Comparison of ENCODE assay signal across 8 cellular contexts in the genomic region with DNA sequence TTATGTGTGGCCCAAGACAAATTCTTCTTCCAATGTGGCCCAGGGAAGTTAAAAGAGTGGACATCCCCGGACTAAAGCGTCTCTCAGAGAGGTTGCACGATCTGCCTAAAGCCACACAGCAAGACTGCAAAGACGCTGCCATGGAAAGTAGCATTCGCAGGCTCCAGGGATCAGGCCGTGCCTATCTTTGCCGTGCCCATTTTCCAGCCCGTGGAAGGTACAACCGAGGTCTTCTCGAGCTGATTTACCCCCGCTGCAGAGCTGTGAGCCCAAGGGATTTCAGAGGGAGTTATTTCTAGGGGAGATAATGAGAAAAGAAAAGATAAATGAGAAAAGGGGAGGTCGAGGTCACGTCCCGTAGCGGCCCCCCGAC.
A peak's percentile ranks its signal among the peaks of the same experiment; 100 is the strongest.
DNase-seq lines count a peak whose midpoint lies in the region; ATAC-seq and TF ChIP-seq lines count a peak whose summit lies in the region.

No MANE protein-coding gene starts in this region.

- peak overlapping the region; percentile 67 for H3K4me2 ChIP-seq in SU-DHL-6 (ENCODE audit: low read depth, low read length, poor library complexity, severe bottlenecking)

- H3F3A ChIP-seq in SU-DHL-6 (ENCODE audit: insufficient read depth), result peaks cover 9% of the 10 kb centered on the region; the same call in 1 of the 2 replicates

- peak overlapping the region; percentile 90 for H2AFZ ChIP-seq in SU-DHL-6 (ENCODE audit: low read depth, low read length, severe bottlenecking)

- no peaks in the 10 kb centered on the region for H3K9me2 ChIP-seq in SU-DHL-6 (replicated peaks; ENCODE audit: insufficient read depth, low read length)

- no peaks in the 10 kb centered on the region for H3K27me3 ChIP-seq in SU-DHL-6 (ENCODE audit: low read length)

- H4K20me1 ChIP-seq in SU-DHL-6 (ENCODE audit: low read depth, low read length), result no peaks in the 10 kb centered on the region

- H3K36me3 ChIP-seq in SU-DHL-6 (ENCODE audit: low read length), result no peaks in the 10 kb centered on the region

- TF ChIP-seq CTCF in GM12864 (IDR thresholded peaks at IDR 0.05; ENCODE audit: low read depth, low read length, missing control alignments) (no peak), SU-DHL-6 (IDR thresholded peaks at IDR 0.05; ENCODE audit: insufficient read depth, low read length, poor library complexity, severe bottlenecking) (no peak), fibroblast of mammary gland (conservative IDR thresholded peaks at IDR 0.05; ENCODE audit: control insufficient read depth, insufficient read depth, low read depth, low read length) (no peak), retinal pigment epithelial cell (conservative IDR thresholded peaks at IDR 0.05; ENCODE audit: low read depth, low read length) (no peak)

- no peaks in the 10 kb centered on the region for H3K9me3 ChIP-seq in SU-DHL-6 (ENCODE audit: insufficient read depth, low read length)

- H3K4me3 ChIP-seq in GM12864 (ENCODE audit: low read depth, low read length) (peak overlapping the region; percentile 50), SU-DHL-6 (ENCODE audit: insufficient read depth, low read length, poor library complexity, severe bottlenecking) (peak overlapping the region; percentile 57), fibroblast of mammary gland (ENCODE audit: control insufficient read depth, low read depth, low read length) (peak overlapping the region; percentile 50), retinal pigment epithelial cell (ENCODE audit: low read length) (peak overlapping the region; percentile 53)

- no peak overlapping the region for H3K27ac ChIP-seq in SU-DHL-6 (ENCODE audit: low read depth, low read length)

- peaks cover 7% of the 10 kb centered on the region; the same call in 1 of the 2 replicates for H3K79me2 ChIP-seq in SU-DHL-6 (ENCODE audit: insufficient read depth, low read length)

- DNase-seq in GM12864 (ENCODE audit: low read depth) (no peak), fibroblast of mammary gland (ENCODE audit: low read depth) (no peak), retinal pigment epithelial cell (ENCODE audit: low read depth) (no peak), UCSD-AML1 (lab: John Stamatoyannopoulos, UW; ENCODE audit: unreplicated experiment) (no peak), inferior parietal cortex (ENCODE audit: extremely low spot score) (no peak), NCI-H1417 (lab: John Stamatoyannopoulos, UW) (no peak)

- H3K9ac ChIP-seq in SU-DHL-6 (ENCODE audit: low read length), result peak overlapping the region; percentile 50

- no peak for ATAC-seq in GM18907 (IDR thresholded peaks at IDR 0.05; ENCODE audit: unreplicated experiment)
